In genomic region chr9:8724284-8725018, GRCh38 we compare ENCODE assay signal across 1 cellular context.
TF ChIP-seq lines count a peak whose summit lies in the region.

No MANE protein-coding gene starts in this region.

TF ChIP-seq in HEK293, 187 proteins besides CTCF, POLR2A, EP300 and RAD21 (continued from another document and continues in another):
- TF ChIP-seq ZSCAN4 (tag by site-specific recombination; IDR thresholded peaks at IDR 0.05) = no peak
- TF ChIP-seq ZNF169 (tag by site-specific recombination; IDR thresholded peaks at IDR 0.05) = no peak
- TF ChIP-seq SP7 (tag by site-specific recombination; IDR thresholded peaks at IDR 0.05) = peak; percentile 81
- TF ChIP-seq ZXDB (tag by site-specific recombination; IDR thresholded peaks at IDR 0.05) = peak; percentile 79
- TF ChIP-seq ZFP69B (tag by site-specific recombination; IDR thresholded peaks at IDR 0.05) = no peak
- TF ChIP-seq TRIM28 (IDR thresholded peaks at IDR 0.05; ENCODE audit: borderline replicate concordance, low read length) = 0 out of 2 replicates have a peak, but pooled peaks have one; percentile 13
- TF ChIP-seq ZNF624 (tag by site-specific recombination; IDR thresholded peaks at IDR 0.05) = no peak
- TF ChIP-seq GLIS2 (tag by site-specific recombination; IDR thresholded peaks at IDR 0.05) = no peak
- no peak for TF ChIP-seq ZNF558 (tag by site-specific recombination; IDR thresholded peaks at IDR 0.05)
- TF ChIP-seq RBAK (tag by site-specific recombination; IDR thresholded peaks at IDR 0.05) = no peak
- peak; percentile 35; the same call in 1 of the 2 replicates for TF ChIP-seq ZNF24 (tag by site-specific recombination; IDR thresholded peaks at IDR 0.05)
- no peak for TF ChIP-seq ZNF23 (tag by site-specific recombination; IDR thresholded peaks at IDR 0.05; ENCODE audit: borderline replicate concordance)
- TF ChIP-seq ZNF530 (tag by site-specific recombination; IDR thresholded peaks at IDR 0.05; ENCODE audit: low read depth) = no peak
- no peak for TF ChIP-seq ZNF791 (tag by site-specific recombination; IDR thresholded peaks at IDR 0.05)
- TF ChIP-seq ZNF571 (tag by site-specific recombination; IDR thresholded peaks at IDR 0.05) = no peak
- TF ChIP-seq PATZ1 (tag by site-specific recombination; IDR thresholded peaks at IDR 0.05) = 0 out of 2 replicates have a peak, but pooled peaks have one; percentile 35
- no peak for TF ChIP-seq ZNF785 (tag by site-specific recombination; IDR thresholded peaks at IDR 0.05)
- TF ChIP-seq ZBTB6 (tag by site-specific recombination; IDR thresholded peaks at IDR 0.05) = peak; percentile 72
- TF ChIP-seq AEBP2 (tag by site-specific recombination; IDR thresholded peaks at IDR 0.05; ENCODE audit: borderline replicate concordance) = no peak
- no peak for TF ChIP-seq ZSCAN18 (tag by site-specific recombination; IDR thresholded peaks at IDR 0.05)
- TF ChIP-seq ZNF37A (tag by site-specific recombination; IDR thresholded peaks at IDR 0.05) = no peak
- 0 out of 2 replicates have a peak, but pooled peaks have one; percentile 24 for TF ChIP-seq KLF8 (tag by site-specific recombination; IDR thresholded peaks at IDR 0.05)
- TF ChIP-seq ZNF157 (tag by site-specific recombination; IDR thresholded peaks at IDR 0.05) = no peak
- TF ChIP-seq ZNF677 (tag by site-specific recombination; IDR thresholded peaks at IDR 0.05) = no peak
- no peak for TF ChIP-seq ZNF26 (tag by site-specific recombination; IDR thresholded peaks at IDR 0.05)
- TF ChIP-seq ZNF335 (tag by site-specific recombination; conservative IDR thresholded peaks at IDR 0.05) = 0 out of 2 replicates have a peak, but pooled peaks have one; percentile 16
- TF ChIP-seq ZNF518A (tag by site-specific recombination; conservative IDR thresholded peaks at IDR 0.05; ENCODE audit: low read depth) = 0 out of 2 replicates have a peak, but pooled peaks have one; percentile 16
- TF ChIP-seq ZNF311 (tag by site-specific recombination; IDR thresholded peaks at IDR 0.05; ENCODE audit: borderline replicate concordance) = no peak
- TF ChIP-seq ZNF501 (tag by site-specific recombination; IDR thresholded peaks at IDR 0.05) = no peak
- TF ChIP-seq GLI2 (tag by site-specific recombination; IDR thresholded peaks at IDR 0.05; ENCODE audit: borderline replicate concordance, low read depth) = no peak
- no peak for TF ChIP-seq ZNF707 (tag by site-specific recombination; IDR thresholded peaks at IDR 0.05)
- TF ChIP-seq ZNF404 (tag by site-specific recombination; IDR thresholded peaks at IDR 0.05) = no peak
- no peak for TF ChIP-seq KLF1 (tag by site-specific recombination; IDR thresholded peaks at IDR 0.05)
- TF ChIP-seq ZNF112 (tag by site-specific recombination; IDR thresholded peaks at IDR 0.05) = no peak
- TF ChIP-seq SALL2 (tag by site-specific recombination; IDR thresholded peaks at IDR 0.05; ENCODE audit: borderline replicate concordance) = no peak
- no peak for TF ChIP-seq ZNF121 (tag by site-specific recombination; IDR thresholded peaks at IDR 0.05)
- no peak for TF ChIP-seq ZFP3 (tag by site-specific recombination; IDR thresholded peaks at IDR 0.05; ENCODE audit: low read depth)
- TF ChIP-seq ZSCAN5A (tag by site-specific recombination; IDR thresholded peaks at IDR 0.05) = no peak
- no peak for TF ChIP-seq ZNF248 (tag by site-specific recombination; IDR thresholded peaks at IDR 0.05)
- no peak for TF ChIP-seq ZSCAN16 (tag by site-specific recombination; IDR thresholded peaks at IDR 0.05)
- TF ChIP-seq ZNF362 (tag by site-specific recombination; IDR thresholded peaks at IDR 0.05) = 0 out of 2 replicates have a peak, but pooled peaks have one; percentile 44
- peak; percentile 72; the same call in 1 of the 2 replicates for TF ChIP-seq ZNF10 (tag by site-specific recombination; IDR thresholded peaks at IDR 0.05)
- no peak for TF ChIP-seq SP3 (tag by site-specific recombination; IDR thresholded peaks at IDR 0.05)
- no peak for TF ChIP-seq ZNF596 (tag by site-specific recombination; IDR thresholded peaks at IDR 0.05)
- TF ChIP-seq OSR2 (tag by site-specific recombination; IDR thresholded peaks at IDR 0.05) = peak; percentile 94
